Comparison of ENCODE assay signal across 30 cellular contexts in genomic region chr20:43947316-43947710, GRCh38. TPM values are rescaled to one million over a fixed set of nuclear protein-coding genes. Genes with fewer than 3 reads are reported as not detected.
DNase-seq lines count a peak whose midpoint lies in the region; ATAC-seq and TF ChIP-seq lines count a peak whose summit lies in the region.
"Had no signal": no experiment of that assay in that cellular context is flagged by ENCODE, and none has a peak within 500 bp of the region (broad histone marks: within the 10 kb centered on the region; RNA-seq: fewer than 3 reads in every experiment).

No MANE protein-coding gene starts in this region.

- in situ Hi-C loops in GM23248 (cut with MboI): no loop called here

- 46 to 55% methylated on average over 6 of the region's 6 CpGs for WGBS in GM23248 (ENCODE audit: low coverage in 1 of 2, low lambda C conversion rate in 2 of 2, missing lambda C conversion rate in 2 of 2), 2 experiments

- no TSS peak for BruUV-seq in Calu3 (replicated peaks; lab: Mats Ljungman, UMichigan)

- H3K27me3 Mint-ChIP-seq in Calu3 (ENCODE audit: unreplicated experiment): no peaks in the 10 kb centered on the region

- DNase-seq in AG08395 (ENCODE audit: low spot score) (peak; percentile 49), GM23248 (peak; percentile 65), RPMI7951 (ENCODE audit: low read depth) (peak; percentile 66), fibroblast of the aortic adventitia (ENCODE audit: low read depth) (peak; percentile 38), HT-29 (ENCODE audit: low spot score) (no peak), Calu3 (no peak)
- no peak for DNase-seq in stimulated activated naive CD4-positive, alpha-beta T cell (lab: John Stamatoyannopoulos, UW)
- DNase-seq: activated CD4-positive, alpha-beta T cell treated with anti-CD3 and anti-CD28 coated beads for 48 hours; activated effector memory CD4-positive, alpha-beta T cell treated with anti-CD3 and anti-CD28 coated beads, Interleukin-2, amount 50 U/mL, for 16 hours; activated naive CD8-positive, alpha-beta T cell treated with anti-CD3 and anti-CD28 coated beads for 36 hours; activated T-cell treated with anti-CD3 and anti-CD28 coated beads for 4 hours; Caco-2; DMS79 treated with DMSO at 0.1 percent for 48 hours; effector CD4-positive, alpha-beta T cell; GF-D8; glutamatergic neuron; naive thymus-derived CD4-positive, alpha-beta T cell; NCI-H446 treated with DMSO at 0.1 percent for 48 hours; NCI-H82; occipital lobe; stimulated activated CD4-positive, alpha-beta T cell treated with anti-CD3 and anti-CD28 coated beads, Interleukin-12 subunit alpha, Interleukin-12 subunit beta, amount 100 ng/mL, for 4 hours; stimulated activated CD4-positive, alpha-beta T cell treated with anti-CD3 and anti-CD28 coated beads, Interleukin-2, amount 100 ng/mL, for 48 hours; T1000; tibial artery; WERI-Rb-1 had no signal

- no peaks in the 10 kb centered on the region for H3K9me2 ChIP-seq in GM23248 (ENCODE audit: insufficient read depth)

- H3K27ac Mint-ChIP-seq in Calu3 (ENCODE audit: unreplicated experiment): no peak overlapping the region
- H3K27ac Mint-ChIP-seq: activated naive CD8-positive, alpha-beta T cell treated with anti-CD3 and anti-CD28 coated beads for 36 hours had no signal

- H3K4me1 Mint-ChIP-seq in Calu3 (ENCODE audit: low read depth, unreplicated experiment): peaks cover 10% of the 10 kb centered on the region

- H3K27me3 ChIP-seq in GM23248 (replicated peaks; ENCODE audit: insufficient read depth): no peaks in the 10 kb centered on the region

- H3K4me3 ChIP-seq in GM23248: no peak overlapping the region
- H3K4me3 ChIP-seq in fibroblast of the aortic adventitia (ENCODE audit: low read depth, low read length): no peak overlapping the region
- H3K4me3 ChIP-seq: prostate gland, tibial artery had no signal

- CTCF ChIA-PET in Calu3 (lab: Charles Lee): interaction anchor here (1.1 kb wide), 1 partner anchor 9 kb away, joined by 5 read pairs; no protein-coding TSS in a partner anchor

- no peak overlapping the region for H3K4me2 ChIP-seq in GM23248 (ENCODE audit: unreplicated experiment)

- no peak for ATAC-seq in HG03439 (IDR thresholded peaks at IDR 0.05; ENCODE audit: unreplicated experiment)
- ATAC-seq: naive thymus-derived CD4-positive, alpha-beta T cell; sciatic nerve had no signal

- no peak overlapping the region for H3K4me3 Mint-ChIP-seq in Calu3 (ENCODE audit: low read depth, unreplicated experiment)
- H3K4me3 Mint-ChIP-seq: activated naive CD8-positive, alpha-beta T cell treated with anti-CD3 and anti-CD28 coated beads for 36 hours had no signal

- no peaks in the 10 kb centered on the region for H3K36me3 ChIP-seq in GM23248 (ENCODE audit: low read depth)
- H3K36me3 ChIP-seq: prostate gland, tibial artery, WERI-Rb-1 had no signal

- peaks cover 11% of the 10 kb centered on the region for H3F3A ChIP-seq in GM23248 (ENCODE audit: insufficient read depth)

- H3K27ac ChIP-seq in GM23248: no peak overlapping the region
- H3K27ac ChIP-seq: C4-2B, HL-60, prostate gland, tibial artery, WERI-Rb-1 had no signal

- no peaks in the 10 kb centered on the region for H4K20me1 ChIP-seq in GM23248 (ENCODE audit: insufficient read depth)

- no peaks in the 10 kb centered on the region for H3K9me3 ChIP-seq in GM23248 (ENCODE audit: low read depth)
- H3K9me3 ChIP-seq: Caco-2, prostate gland, tibial artery had no signal

- H3K9ac ChIP-seq in GM23248: no peak overlapping the region

- TF ChIP-seq CTCF in fibroblast of the aortic adventitia (IDR thresholded peaks at IDR 0.05; ENCODE audit: insufficient read depth, low read length): no peak
- TF ChIP-seq CTCF in Calu3 (IDR thresholded peaks at IDR 0.05; ENCODE audit: unreplicated experiment): no peak

- H3K4me1 ChIP-seq in GM23248 (ENCODE audit: insufficient read depth): peaks cover 8% of the 10 kb centered on the region
- H3K4me1 ChIP-seq: Caco-2, prostate gland, tibial artery had no signal

- no peaks in the 10 kb centered on the region for H3K9me3 Mint-ChIP-seq in Calu3 (ENCODE audit: low read depth, unreplicated experiment)
- H3K9me3 Mint-ChIP-seq: activated naive CD8-positive, alpha-beta T cell treated with anti-CD3 and anti-CD28 coated beads for 36 hours; naive thymus-derived CD4-positive, alpha-beta T cell had no signal

- intact Hi-C loops in Calu3 (cut with micrococcal nuclease; ENCODE audit: unreplicated experiment): no loop called here

- H3K36me3 Mint-ChIP-seq in Calu3 (ENCODE audit: insufficient read depth, unreplicated experiment): no peaks in the 10 kb centered on the region
- H3K36me3 Mint-ChIP-seq: activated naive CD8-positive, alpha-beta T cell treated with anti-CD3 and anti-CD28 coated beads for 36 hours had no signal

- no peak overlapping the region for H2AFZ ChIP-seq in GM23248

- H3K79me2 ChIP-seq in GM23248 (ENCODE audit: insufficient read depth): no peaks in the 10 kb centered on the region

RNA-seq across cellular contexts. Expression of gene TOX2, which starts 32.7 kb away (rescaled TPM):
- 0.97 and 4.3 TPM in 2 replicates for total RNA-seq in GM23248 (2014; rRNA removed; shearing (Covaris generic))
- polyA plus RNA-seq in GM23248 (2016; fragmentation: Nextera tagmentation; extraction: Ambion mirVana): 13.9 and 15.9 TPM in 2 replicates
- total RNA-seq in RPMI7951 (2014; rRNA removed; shearing (Covaris generic)): 24.7 and 25.4 TPM in 2 replicates
- total RNA-seq in fibroblast of the aortic adventitia (ENCODE audit: low replicate concordance): 0.74 and 5.2 TPM in 2 replicates
- total RNA-seq in HT-29 (2014; rRNA removed; shearing (Covaris generic)): 0.18 and 1.9 TPM in 2 replicates
- not detected in 2 replicates for total RNA-seq in Calu3 (2022)
- total RNA-seq: Caco-2 had no signal

Comparison
In these comparisons a context has a peak if more than half of its experiments do, and no peak if none do; other contexts are left out.
1. DNase-seq: peak in AG08395 (single experiment), GM23248 (single experiment), RPMI7951 (single experiment) and fibroblast of the aortic adventitia (single experiment); none in HT-29 (single experiment), stimulated activated naive CD4-positive, alpha-beta T cell (0 of 6) and Calu3 (single experiment).